In genomic region chr19:1453525-1454371, GRCh38 we compare ENCODE assay signal across 11 cellular contexts. TPM values are rescaled to one million over a fixed set of nuclear protein-coding genes. Genes with fewer than 3 reads are reported as not detected.
A peak's percentile ranks its signal among the peaks of the same experiment; 100 is the strongest.
DNase-seq lines count a peak whose midpoint lies in the region; ATAC-seq lines count a peak whose summit lies in the region.
"Had no signal": no experiment of that assay in that cellular context is flagged by ENCODE, and none has a peak within 500 bp of the region (broad histone marks: within the 10 kb centered on the region; RNA-seq: fewer than 3 reads in every experiment).

No MANE protein-coding gene starts in this region.

- peaks cover 28% of the 10 kb centered on the region for H3K4me1 Mint-ChIP-seq in central memory CD8-positive, alpha-beta T cell

- DNase-seq in COLO668 (lab: John Stamatoyannopoulos, UW; ENCODE audit: unreplicated experiment) (peak; percentile 35), NCI-H226 (peak; percentile 56), occipital lobe (lab: John Stamatoyannopoulos, UW) (peak; percentile 83), NOMO-1 treated with DMSO at 0.1 percent for 48 hours (lab: John Stamatoyannopoulos, UW; ENCODE audit: unreplicated experiment) (no peak)
- DNase-seq in central memory CD8-positive, alpha-beta T cell (ENCODE audit: low spot score in 2 of 2), result no peak
- DNase-seq: activated CD4-positive, alpha-beta T cell treated with anti-CD3 and anti-CD28 coated beads for 4 hours had no signal

- peak overlapping the region; percentile 47 for H3K4me3 Mint-ChIP-seq in central memory CD8-positive, alpha-beta T cell
- H3K4me3 Mint-ChIP-seq: dendritic cell treated with granulocyte-macrophage colony-stimulating factor and Interleukin-4, amounts not matched to agents 40 ng/mL and 50 ng/mL, for 4 days had no signal

- no peak overlapping the region for H3K27ac Mint-ChIP-seq in central memory CD8-positive, alpha-beta T cell (ENCODE audit: low read depth)
- H3K27ac Mint-ChIP-seq: dendritic cell treated with granulocyte-macrophage colony-stimulating factor and Interleukin-4, amounts not matched to agents 40 ng/mL and 50 ng/mL, for 4 days; memory B cell had no signal

- no peaks in the 10 kb centered on the region for H3K9me3 Mint-ChIP-seq in central memory CD8-positive, alpha-beta T cell
- H3K9me3 Mint-ChIP-seq: dendritic cell treated with granulocyte-macrophage colony-stimulating factor and Interleukin-4, amounts not matched to agents 40 ng/mL and 50 ng/mL, for 4 days; memory B cell had no signal

- H3K27me3 Mint-ChIP-seq in central memory CD8-positive, alpha-beta T cell, result peaks cover 66% of the 10 kb centered on the region

- peaks cover 8% of the 10 kb centered on the region for H3K36me3 Mint-ChIP-seq in central memory CD8-positive, alpha-beta T cell (ENCODE audit: insufficient read depth)

- no peak for ATAC-seq in central memory CD8-positive, alpha-beta T cell (replicated peaks; ENCODE audit: extremely low read depth, poor library complexity, severe bottlenecking)
- ATAC-seq in HG03460 (IDR thresholded peaks at IDR 0.05; ENCODE audit: unreplicated experiment) (no peak), GM18861 (IDR thresholded peaks at IDR 0.05; ENCODE audit: unreplicated experiment) (no peak), HG03439 (IDR thresholded peaks at IDR 0.05; ENCODE audit: unreplicated experiment) (no peak)

RNA-seq across cellular contexts. Expression of gene APC2, which starts 3.8 kb away (rescaled TPM):
- 141 TPM for total RNA-seq in occipital lobe

RNA-seq across cellular contexts. Expression of gene RPS15, which starts 15.6 kb away (rescaled TPM):
- 252 TPM for total RNA-seq in occipital lobe

RNA-seq across cellular contexts. Expression of gene C19orf25, which starts 25.3 kb away (rescaled TPM):
- total RNA-seq in occipital lobe, result 18.6 TPM

RNA-seq across cellular contexts. Expression of gene PCSK4, which starts 36.4 kb away (rescaled TPM):
- 1.7 TPM for total RNA-seq in occipital lobe

RNA-seq across cellular contexts. Expression of gene REEP6, which starts 37.2 kb away (rescaled TPM):
- 0.31 TPM for total RNA-seq in occipital lobe

Comparison
In these comparisons a context has a peak if more than half of its experiments do, and no peak if none do; other contexts are left out.
1. DNase-seq: peak in COLO668 (single experiment), NCI-H226 (single experiment) and occipital lobe (single experiment); none in central memory CD8-positive, alpha-beta T cell (0 of 2) and NOMO-1 treated with DMSO at 0.1 percent for 48 hours (single experiment).